In the genomic region with DNA sequence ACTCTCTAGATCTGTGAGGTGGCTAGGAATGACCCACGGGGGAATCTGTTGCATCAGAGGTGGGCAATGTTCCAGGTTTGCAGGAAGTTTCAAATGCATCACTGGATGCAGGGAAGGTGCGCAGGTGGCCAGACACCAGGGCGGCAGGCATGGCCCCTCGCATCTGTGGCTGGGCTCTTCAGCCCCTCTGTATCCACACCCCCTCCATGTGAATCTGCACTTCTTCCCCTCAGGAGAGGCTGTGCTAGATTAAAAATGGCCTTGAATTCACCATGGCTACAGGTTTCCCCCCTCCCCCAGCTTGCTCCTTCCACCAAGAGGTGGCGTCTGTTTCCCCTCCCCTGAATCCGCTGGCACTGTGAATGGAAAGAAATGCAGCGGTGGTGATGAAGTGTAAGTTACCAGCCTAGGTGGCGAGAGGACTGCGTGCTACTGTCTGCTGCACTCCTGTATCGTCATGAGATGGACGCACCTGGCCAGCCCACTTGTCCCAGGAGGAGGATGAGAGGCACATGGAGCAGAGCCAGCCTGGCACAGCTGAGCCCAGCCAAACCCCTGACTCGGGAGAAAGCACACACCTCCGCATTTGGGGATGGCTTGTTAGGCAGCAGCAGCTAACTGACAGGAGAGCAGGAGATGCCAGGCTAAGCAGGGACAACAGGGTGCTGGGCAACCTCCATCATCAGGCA, we compare ENCODE assay signal across 14 cellular contexts. TPM values are rescaled to one million over a fixed set of nuclear protein-coding genes. Genes with fewer than 3 reads are reported as not detected.
DNase-seq lines count a peak whose midpoint lies in the region; ATAC-seq, FAIRE-seq and TF ChIP-seq lines count a peak whose summit lies in the region.
"Had no signal": no experiment of that assay in that cellular context is flagged by ENCODE, and none has a peak within 500 bp of the region (broad histone marks: within the 10 kb centered on the region; RNA-seq: fewer than 3 reads in every experiment).

No MANE protein-coding gene starts in this region.

- H3K4me2 ChIP-seq in GM12878 (ENCODE audit: control insufficient read depth, insufficient read depth): no peak overlapping the region

- in situ Hi-C loops in HAP-1 (cut with MboI; ENCODE audit: low sequenced_read_pairs) (no loop called here), GM12878 (cut with MboI) (no loop called here)

- no peak for TF ChIP-seq RAD21 in GM12878 (IDR thresholded peaks at IDR 0.05; ENCODE audit: insufficient read depth, low read depth, low read length)

- no peaks in the 10 kb centered on the region; the same call in 1 of the 2 replicates for H3K9me3 ChIP-seq in HAP-1
- H3K9me3 ChIP-seq in GM12878 (replicated peaks; ENCODE audit: control insufficient read depth, insufficient read depth, low read length): peaks cover 26% of the 10 kb centered on the region

- DNase-seq in NCI-H2107 treated with DMSO at 0.1 percent for 48 hours (lab: John Stamatoyannopoulos, UW; ENCODE audit: unreplicated experiment) (peak; percentile 12), NCI-H2107 (lab: John Stamatoyannopoulos, UW) (no peak), HAP-1 (ENCODE audit: low spot score in 2 of 2) (peak; percentile 14 to 43), GM12878 (ENCODE audit: low read depth, low spot score) (no peak), neural crest cell (ENCODE audit: low read depth, low spot score) (no peak), GM20000 (ENCODE audit: low spot score) (no peak)
- no peak for DNase-seq in naive thymus-derived CD8-positive, alpha-beta T cell
- DNase-seq: activated CD4-positive, alpha-beta T cell treated with anti-CD3 and anti-CD28 coated beads for 4 hours; DMS79 treated with DMSO at 0.1 percent for 48 hours; NCI-H187; stimulated activated naive CD8-positive, alpha-beta T cell treated with anti-CD3 and anti-CD28 coated beads, Interleukin-15, amount 100 ng/mL, for 72 hours had no signal

- WGBS in GM12878 (ENCODE audit: insufficient coverage, insufficient replicate concordance, low lambda C conversion rate, missing lambda C conversion rate): 93% methylated on average over 13 of the region's 13 CpGs

- no peak for TF ChIP-seq EP300 in GM12878 (IDR thresholded peaks at IDR 0.05; ENCODE audit: borderline replicate concordance in 1 of 2, control insufficient read depth in 1 of 2, low read depth in 2 of 2, low read length in 2 of 2)

- peak in 1 of 3 experiments; percentile 16; a peak in 1 of 6 replicates for TF ChIP-seq CTCF in GM12878 (IDR thresholded peaks at IDR 0.05 in 2 of 3, conservative IDR thresholded peaks at IDR 0.05 in 1 of 3; ENCODE audit: control insufficient read depth in 2 of 3, extremely low read depth in 1 of 3, insufficient read depth in 1 of 3, low read depth in 3 of 3, low read length in 3 of 3)
- no peak for TF ChIP-seq CTCF in neural crest cell (conservative IDR thresholded peaks at IDR 0.05)
- no peak for TF ChIP-seq CTCF in GM20000 (IDR thresholded peaks at IDR 0.05; ENCODE audit: extremely low read depth, missing control alignments)

- H3K4me3 Mint-ChIP-seq in neural crest cell: no peak overlapping the region
- peak overlapping the region in 1 of 10 donors; percentile 48 for H3K4me3 Mint-ChIP-seq in naive thymus-derived CD8-positive, alpha-beta T cell
- H3K4me3 Mint-ChIP-seq: stimulated activated naive CD8-positive, alpha-beta T cell treated with anti-CD3 and anti-CD28 coated beads, Interleukin-15, amount 100 ng/mL, for 72 hours had no signal

- H3K4me3 ChIP-seq in HAP-1 (no peak overlapping the region), GM12878 (no peak overlapping the region)

- ATAC-seq in GM12878: no peak
- no peak for ATAC-seq in GM19467 (IDR thresholded peaks at IDR 0.05; ENCODE audit: unreplicated experiment)
- no peak for ATAC-seq in naive thymus-derived CD8-positive, alpha-beta T cell
- ATAC-seq: stimulated activated naive CD8-positive, alpha-beta T cell treated with anti-CD3 and anti-CD28 coated beads, Interleukin-15, amount 100 ng/mL, for 72 hours had no signal

- H3K36me3 ChIP-seq in HAP-1 (replicated peaks): no peaks in the 10 kb centered on the region
- peaks cover 67 to 69% of the 10 kb centered on the region in 2 experiments for H3K36me3 ChIP-seq in GM12878 (ENCODE audit: control insufficient read depth in 2 of 2, insufficient read depth in 2 of 2, low read length in 1 of 2)

- peak overlapping the region; percentile 19 for H3K27ac Mint-ChIP-seq in neural crest cell (ENCODE audit: unreplicated experiment)
- H3K27ac Mint-ChIP-seq in naive thymus-derived CD8-positive, alpha-beta T cell: no peak overlapping the region
- H3K27ac Mint-ChIP-seq: stimulated activated naive CD8-positive, alpha-beta T cell treated with anti-CD3 and anti-CD28 coated beads, Interleukin-15, amount 100 ng/mL, for 72 hours had no signal

- peaks cover 5% of the 10 kb centered on the region for H3K36me3 Mint-ChIP-seq in neural crest cell (ENCODE audit: low read depth)
- peaks cover 0 to 19% (median 9%) of the 10 kb centered on the region in 3 donors for H3K36me3 Mint-ChIP-seq in naive thymus-derived CD8-positive, alpha-beta T cell

- H3K79me2 ChIP-seq in GM12878 (ENCODE audit: control insufficient read depth, insufficient read depth, low read length): peaks cover 72% of the 10 kb centered on the region

- CTCF ChIA-PET in GM12878 (lab: Yijun Ruan, JAX): interaction anchor here (1.1 to 3.9 kb wide), 2 partner anchors 18 to 44 kb away, joined by 3 to 11 read pairs; no protein-coding TSS in a partner anchor

- no peaks in the 10 kb centered on the region for H3K4me1 ChIP-seq in HAP-1
- H3K4me1 ChIP-seq in GM12878 (ENCODE audit: control insufficient read depth, insufficient read depth, low read length): peaks cover 25% of the 10 kb centered on the region

- TF ChIP-seq POLR2A in GM12878 (IDR thresholded peaks at IDR 0.05; ENCODE audit: low read depth, low read length): no peak; the same call in 1 of the 2 replicates

- no peaks in the 10 kb centered on the region; the same call in 1 of the 2 replicates for H4K20me1 ChIP-seq in GM12878 (ENCODE audit: control insufficient read depth, insufficient read depth)

- H3K27me3 Mint-ChIP-seq in neural crest cell (ENCODE audit: low read depth): no peaks in the 10 kb centered on the region
- peaks cover 0 to 28% (median 8%) of the 10 kb centered on the region in 5 donors for H3K27me3 Mint-ChIP-seq in naive thymus-derived CD8-positive, alpha-beta T cell

- H3K4me1 Mint-ChIP-seq in neural crest cell: no peaks in the 10 kb centered on the region
- H3K4me1 Mint-ChIP-seq in naive thymus-derived CD8-positive, alpha-beta T cell: peaks cover 0 to 18% (median 0%) of the 10 kb centered on the region in 4 donors
- H3K4me1 Mint-ChIP-seq: stimulated activated naive CD8-positive, alpha-beta T cell treated with anti-CD3 and anti-CD28 coated beads, Interleukin-15, amount 100 ng/mL, for 72 hours had no signal

- no peak overlapping the region for H3K9ac ChIP-seq in GM12878 (ENCODE audit: control insufficient read depth, insufficient read depth, low read length)

- no TSS peak for BruUV-seq in GM12878 (replicated peaks; lab: Mats Ljungman, UMichigan)

- no peaks in the 10 kb centered on the region for H3K27me3 ChIP-seq in HAP-1 (ENCODE audit: low read depth)
- H3K27me3 ChIP-seq in GM12878 (replicated peaks in 1 of 2; ENCODE audit: control insufficient read depth in 2 of 2, insufficient read depth in 2 of 2, low read length in 1 of 2): no peaks in the 10 kb centered on the region

- RAD21 ChIA-PET in GM12878 (lab: Charles Lee; ENCODE audit: unreplicated experiment): interaction anchor here (1.4 to 1.8 kb wide), 2 partner anchors 44 to 45 kb away, joined by 4 to 6 read pairs; no protein-coding TSS in a partner anchor

- H3K27ac ChIP-seq in GM12878 (ENCODE audit: control insufficient read depth, insufficient read depth): peak overlapping the region; percentile 7; the same call in 1 of the 2 replicates

- SMC1A ChIA-PET in GM12878 (lab: Charles Lee; ENCODE audit: uncharacterized antibody, unreplicated experiment): interaction anchor here (1.3 to 2.3 kb wide), 3 partner anchors 20 to 33 kb away, joined by 3 to 10 read pairs (median 7); no protein-coding TSS in a partner anchor

- H2AFZ ChIP-seq in GM12878 (ENCODE audit: control insufficient read depth, low read depth, low read length): no peak overlapping the region

- H3K9me3 Mint-ChIP-seq in neural crest cell: peaks cover 13% of the 10 kb centered on the region
- peaks cover 2 to 30% (median 13%) of the 10 kb centered on the region in 9 donors for H3K9me3 Mint-ChIP-seq in naive thymus-derived CD8-positive, alpha-beta T cell

- FAIRE-seq in GM12878 (lab: Jason Lieb, UNC): no peak
- FAIRE-seq: colon had no signal

- POLR2A ChIA-PET in GM12878 (lab: Charles Lee): interaction anchor here (4.0 kb wide), 1 partner anchor 44 kb away, joined by 18 read pairs; no protein-coding TSS in a partner anchor
- POLR2A ChIA-PET in naive thymus-derived CD8-positive, alpha-beta T cell (lab: Charles Lee): no interaction called here

- intact Hi-C loops in GM12878 (cut with micrococcal nuclease; ENCODE audit: unreplicated experiment): loop anchor here (2.0 to 10.0 kb wide), 2 partner anchors 19 to 49 kb away; no protein-coding TSS in a partner anchor

TF ChIP-seq in GM12878, 131 proteins besides CTCF, POLR2A, EP300 and RAD21 (continues in another document):
- TF ChIP-seq MEF2B (IDR thresholded peaks at IDR 0.05; ENCODE audit: partially characterized antibody, poor library complexity, severe bottlenecking): no peak
- no peak for TF ChIP-seq TBL1XR1 (IDR thresholded peaks at IDR 0.05; ENCODE audit: low read depth, low read length)

RNA-seq across cellular contexts. Expression of gene TNFRSF13B, which starts 26.3 kb away (rescaled TPM):
- total RNA-seq in GM12878 (2013; cell fraction: nucleolus; rRNA removed): 353 and 380 TPM in 2 replicates
- total RNA-seq in GM12878 (2014; rRNA removed) (101 and 116 TPM in 2 replicates), GM12878 (2014; rRNA removed; fragmentation: Illumina TruSeq; extraction: Trizol) (50.4 and 53.0 TPM in 2 replicates), GM12878 (2021) (160 and 161 TPM in 2 replicates), neural crest cell (not detected in 2 replicates)
- 102 TPM for polyA plus RNA-seq in GM12878 (2011; ENCODE audit: low read depth)
- polyA plus RNA-seq in GM12878 (2011; rRNA removed) (45.9 and 91.3 TPM in 2 replicates), GM12878 (2014; fragmentation: Illumina TruSeq; extraction: Trizol) (53.0 and 141 TPM in 2 replicates), GM12878 (2014; fragmentation: Nextera tagmentation; extraction: Ambion mirVana) (10 to 100 TPM; 15.5 to 23.1 TPM), GM12878 (2014; rRNA removed) (231 and 255 TPM in 2 replicates), GM12878 (2016; fragmentation: Nextera tagmentation; extraction: Ambion mirVana) (100 to 1,000 TPM; 121 to 139 TPM)
- polyA plus RNA-seq in GM12878 (2011; cell fraction: cytosol; rRNA removed): 124 and 142 TPM in 2 replicates
- 234 and 258 TPM in 2 replicates for polyA plus RNA-seq in GM12878 (2011; cell fraction: nucleus; rRNA removed)
- polyA plus RNA-seq in GM12878 (2012): 237 and 313 TPM in 2 replicates
- 123 and 202 TPM in 2 replicates for polyA minus RNA-seq in GM12878 (2011; rRNA and poly(A)+ RNA removed)
- polyA minus RNA-seq in GM12878 (2011; cell fraction: cytosol; rRNA and poly(A)+ RNA removed): 45.4 TPM in 2 replicates
- polyA minus RNA-seq in GM12878 (2011; cell fraction: nucleus; rRNA and poly(A)+ RNA removed): 141 and 184 TPM in 2 replicates
- total RNA-seq in naive thymus-derived CD8-positive, alpha-beta T cell: 1 to 10 TPM; 1.3 to 1.5 TPM
- not detected for polyA plus RNA-seq in naive thymus-derived CD8-positive, alpha-beta T cell
- polyA plus RNA-seq: AG04450 had no signal

Comparison
In these comparisons a context has a peak if more than half of its experiments do, and no peak if none do; other contexts are left out.
1. DNase-seq: peak in NCI-H2107 treated with DMSO at 0.1 percent for 48 hours (single experiment) and HAP-1 (2 of 2); none in NCI-H2107 (single experiment), GM12878 (single experiment), neural crest cell (single experiment), naive thymus-derived CD8-positive, alpha-beta T cell (0 of 10) and GM20000 (single experiment).
2. RNA of gene TNFRSF13B, which starts 26.3 kb away (total RNA-seq): 50.4 to 380 TPM in GM12878; 1.3 to 1.5 TPM in naive thymus-derived CD8-positive, alpha-beta T cell and not detected in neural crest cell; every median in the first group is over 10 times any median in the second.